In genomic region chr11:432501-433100, GRCh38 we compare ENCODE assay signal across 2 cellular contexts.
TF ChIP-seq lines count a peak whose summit lies in the region.

No MANE protein-coding gene starts in this region.

TF ChIP-seq in SK-N-SH, 30 proteins besides CTCF, POLR2A, EP300 and RAD21 (continued from another document):
- TF ChIP-seq REST (IDR thresholded peaks at IDR 0.05; ENCODE audit: low read depth, low read length): no peak
TF ChIP-seq in SK-N-SH: peak in this region for 0.

TF ChIP-seq in SK-N-SH treated with all-trans-retinoic acid at 6 μM for 48 hours, 23 proteins besides CTCF, POLR2A, EP300 and RAD21 (continued from another document):
- TF ChIP-seq, protein P1, sequence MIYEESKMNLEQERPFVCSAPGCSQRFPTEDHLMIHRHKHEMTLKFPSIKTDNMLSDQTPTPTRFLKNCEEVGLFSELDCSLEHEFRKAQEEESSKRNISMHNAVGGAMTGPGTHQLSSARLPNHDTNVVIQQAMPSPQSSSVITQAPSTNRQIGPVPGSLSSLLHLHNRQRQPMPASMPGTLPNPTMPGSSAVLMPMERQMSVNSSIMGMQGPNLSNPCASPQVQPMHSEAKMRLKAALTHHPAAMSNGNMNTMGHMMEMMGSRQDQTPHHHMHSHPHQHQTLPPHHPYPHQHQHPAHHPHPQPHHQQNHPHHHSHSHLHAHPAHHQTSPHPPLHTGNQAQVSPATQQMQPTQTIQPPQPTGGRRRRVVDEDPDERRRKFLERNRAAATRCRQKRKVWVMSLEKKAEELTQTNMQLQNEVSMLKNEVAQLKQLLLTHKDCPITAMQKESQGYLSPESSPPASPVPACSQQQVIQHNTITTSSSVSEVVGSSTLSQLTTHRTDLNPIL (CRISPR knock-in tag; IDR thresholded peaks at IDR 0.05; ENCODE audit: low read depth): no peak
- no peak for TF ChIP-seq ZFP3 (CRISPR knock-in tag; IDR thresholded peaks at IDR 0.05)
- TF ChIP-seq, protein P2, sequence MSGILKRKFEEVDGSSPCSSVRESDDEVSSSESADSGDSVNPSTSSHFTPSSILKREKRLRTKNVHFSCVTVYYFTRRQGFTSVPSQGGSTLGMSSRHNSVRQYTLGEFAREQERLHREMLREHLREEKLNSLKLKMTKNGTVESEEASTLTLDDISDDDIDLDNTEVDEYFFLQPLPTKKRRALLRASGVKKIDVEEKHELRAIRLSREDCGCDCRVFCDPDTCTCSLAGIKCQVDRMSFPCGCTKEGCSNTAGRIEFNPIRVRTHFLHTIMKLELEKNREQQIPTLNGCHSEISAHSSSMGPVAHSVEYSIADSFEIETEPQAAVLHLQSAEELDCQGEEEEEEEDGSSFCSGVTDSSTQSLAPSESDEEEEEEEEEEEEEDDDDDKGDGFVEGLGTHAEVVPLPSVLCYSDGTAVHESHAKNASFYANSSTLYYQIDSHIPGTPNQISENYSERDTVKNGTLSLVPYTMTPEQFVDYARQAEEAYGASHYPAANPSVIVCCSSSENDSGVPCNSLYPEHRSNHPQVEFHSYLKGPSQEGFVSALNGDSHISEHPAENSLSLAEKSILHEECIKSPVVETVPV (CRISPR knock-in tag; IDR thresholded peaks at IDR 0.05): no peak
- TF ChIP-seq PPARA (CRISPR knock-in tag; IDR thresholded peaks at IDR 0.05; ENCODE audit: borderline replicate concordance): no peak
- no peak for TF ChIP-seq ESRRG (CRISPR knock-in tag; IDR thresholded peaks at IDR 0.05)
- no peak for TF ChIP-seq GLIS3 (CRISPR knock-in tag; IDR thresholded peaks at IDR 0.05)
- TF ChIP-seq OSR1 (CRISPR knock-in tag; IDR thresholded peaks at IDR 0.05): no peak
- TF ChIP-seq ARNTL (CRISPR knock-in tag; IDR thresholded peaks at IDR 0.05; ENCODE audit: borderline replicate concordance, low read depth): no peak
- no peak for TF ChIP-seq ZNF70 (CRISPR knock-in tag; IDR thresholded peaks at IDR 0.05)
